Comparison of ENCODE assay signal across 8 cellular contexts in the genomic region with DNA sequence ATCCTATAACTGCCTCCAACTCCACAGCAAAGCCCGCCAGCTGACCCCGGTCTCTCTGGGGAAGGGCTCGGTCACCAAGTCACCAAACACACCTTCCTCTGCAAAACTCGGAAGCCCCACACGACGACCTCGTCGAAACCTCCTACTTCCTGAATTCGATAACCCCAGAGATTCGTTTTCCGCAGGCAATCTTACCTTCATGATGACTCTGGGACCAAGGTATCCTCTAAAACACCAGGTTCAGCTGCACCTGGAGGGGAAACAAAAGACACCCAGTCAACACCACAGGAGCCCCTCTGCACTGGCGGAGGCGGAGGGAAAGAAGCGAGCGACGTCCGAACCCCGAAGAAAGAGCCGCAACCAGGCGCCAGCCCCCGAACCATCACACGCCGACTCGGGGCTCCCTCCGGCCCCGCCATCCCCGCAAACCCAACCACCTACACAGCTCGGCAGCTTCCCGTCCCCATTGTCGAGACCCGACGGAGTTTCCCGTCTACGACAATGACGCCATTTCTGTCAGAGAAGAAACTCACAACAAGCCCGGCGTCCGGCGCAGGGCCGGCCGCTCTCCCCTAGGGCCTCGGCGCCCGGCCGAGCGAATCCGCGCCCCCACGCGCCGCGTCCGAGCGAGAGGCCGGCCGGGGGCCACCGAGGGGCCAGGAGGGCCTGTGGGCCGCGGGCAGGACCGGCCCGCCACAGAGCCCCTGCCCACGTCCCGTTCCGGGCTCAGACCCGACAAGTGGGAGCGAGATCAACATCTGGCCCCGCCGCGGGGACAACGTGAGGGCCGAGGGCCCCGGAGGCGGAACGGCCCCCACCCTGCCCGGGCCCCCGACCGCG. TPM values are rescaled to one million over a fixed set of nuclear protein-coding genes. Genes with fewer than 3 reads are reported as not detected.
DNase-seq lines count a peak whose midpoint lies in the region; ATAC-seq and TF ChIP-seq lines count a peak whose summit lies in the region.

No MANE protein-coding gene starts in this region.

- H3K9ac ChIP-seq in liver (ENCODE audit: low read depth in 1 of 2, low read length in 2 of 2), result peak overlapping the region; percentile 68 to 89

- H3K36me3 ChIP-seq in liver (ENCODE audit: control insufficient read depth in 4 of 4, insufficient read depth in 3 of 4, low read depth in 1 of 4, low read length in 3 of 4), result no peaks in the 10 kb centered on the region

- H3K27ac ChIP-seq in cingulate gyrus (ENCODE audit: low read depth, low read length) (peak overlapping the region; percentile 94), liver (ENCODE audit: low read depth in 1 of 2, low read length in 2 of 2) (peak overlapping the region; percentile 93 to 94)

- no peak for TF ChIP-seq CTCF in liver (IDR thresholded peaks at IDR 0.05; ENCODE audit: low read depth, low read length, missing input control)

- ATAC-seq in GM21717 (IDR thresholded peaks at IDR 0.05; ENCODE audit: unreplicated experiment), result no peak

- peaks cover 1 to 33% (median 30%) of the 10 kb centered on the region in 4 donors for H3K4me1 ChIP-seq in liver (ENCODE audit: control insufficient read depth in 4 of 4, insufficient read depth in 4 of 4, low read length in 3 of 4)

- peak overlapping the region; percentile 81 to 100 (median 91) for H3K4me3 ChIP-seq in liver (ENCODE audit: low read depth in 1 of 3, low read length in 3 of 3)

- WGBS in liver, result under 1% methylated on average over 78 of the region's 78 CpGs

- no peaks in the 10 kb centered on the region for H3K9me3 ChIP-seq in liver (ENCODE audit: control insufficient read depth in 4 of 4, low read length in 3 of 4)

- no peak for TF ChIP-seq RAD21 in liver (IDR thresholded peaks at IDR 0.05)

- TF ChIP-seq POLR2A in GM19193 (IDR thresholded peaks at IDR 0.05; ENCODE audit: extremely low read depth, insufficient read depth, insufficient read length), result peak; percentile 25

- H3K27me3 ChIP-seq in liver (ENCODE audit: control insufficient read depth in 4 of 4, insufficient read depth in 4 of 4, low read length in 3 of 4), result no peaks in the 10 kb centered on the region

- DNase-seq in A172 (ENCODE audit: low spot score) (peak; percentile 30), NCI-H1092 (lab: John Stamatoyannopoulos, UW) (peak; percentile 10)
- DNase-seq in activated CD4-positive, alpha-beta T cell treated with anti-CD3 and anti-CD28 coated beads for 4 hours, result peak; percentile 58 to 61
- peak; percentile 73 for DNase-seq in stimulated activated CD4-positive, alpha-beta T cell treated with anti-CD3 and anti-CD28 coated beads, Interleukin-4, amount 100 ng/mL, for 24 hours

TF ChIP-seq in liver, 16 proteins besides CTCF, POLR2A, EP300 and RAD21:
- TF ChIP-seq HNF4G (IDR thresholded peaks at IDR 0.05) (no peak), NR2F2 (IDR thresholded peaks at IDR 0.05) (peak; percentile 54), SP1 (IDR thresholded peaks at IDR 0.05) (no peak), GABPA (IDR thresholded peaks at IDR 0.05 in 1 of 2, conservative IDR thresholded peaks at IDR 0.05 in 1 of 2) (no peak), EGR1 (IDR thresholded peaks at IDR 0.05; ENCODE audit: low read depth in 2 of 2) (no peak), YY1 (IDR thresholded peaks at IDR 0.05) (peak; percentile 36)
- TF ChIP-seq, protein P1, sequence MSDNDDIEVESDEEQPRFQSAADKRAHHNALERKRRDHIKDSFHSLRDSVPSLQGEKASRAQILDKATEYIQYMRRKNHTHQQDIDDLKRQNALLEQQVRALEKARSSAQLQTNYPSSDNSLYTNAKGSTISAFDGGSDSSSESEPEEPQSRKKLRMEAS (IDR thresholded peaks at IDR 0.05), result no peak

RNA-seq across cellular contexts. Expression of a gene that starts 1.0 kb away (rescaled TPM):
- total RNA-seq in A172 (2014; rRNA removed; shearing (Covaris generic)), result 27.6 and 29.9 TPM in 2 replicates
- 10 to 100 TPM; 21.6 to 27.3 TPM for total RNA-seq in liver
- 10 to 100 TPM in 1 of 2 donors, 1 to 10 TPM in 1; 4.2 to 21.0 TPM for polyA plus RNA-seq in liver

RNA-seq across cellular contexts. Expression of a gene that starts 1.4 kb away (rescaled TPM):
- total RNA-seq in A172 (2014; rRNA removed; shearing (Covaris generic)), result 51.9 and 64.1 TPM in 2 replicates
- total RNA-seq in liver, result 10 to 100 TPM in 1 of 2 donors, 1 to 10 TPM in 1; 4.8 to 10.1 TPM
- 10 to 100 TPM in 1 of 2 donors, 1 to 10 TPM in 1; 6.5 to 13.2 TPM for polyA plus RNA-seq in liver

RNA-seq across cellular contexts. Expression of a gene that starts 40.3 kb away (rescaled TPM):
- 49.8 and 58.3 TPM in 2 replicates for total RNA-seq in A172 (2014; rRNA removed; shearing (Covaris generic))
- total RNA-seq in liver, result 10 to 100 TPM; 12.3 to 19.7 TPM
- polyA plus RNA-seq in liver, result 10 to 100 TPM in 1 of 2 donors, 1 to 10 TPM in 1; 9.5 to 15.9 TPM

Comparison
In these comparisons a context has a peak if more than half of its experiments do, and no peak if none do; other contexts are left out.
1. DNase-seq: peak in every context shown above with its lines; median percentile 73 in stimulated activated CD4-positive, alpha-beta T cell treated with anti-CD3 and anti-CD28 coated beads, Interleukin-4, amount 100 ng/mL, for 24 hours; 60 in activated CD4-positive, alpha-beta T cell treated with anti-CD3 and anti-CD28 coated beads for 4 hours; 30 in A172; 10 in NCI-H1092.